15 cellular contexts compared by ENCODE assay signal in the genomic region with DNA sequence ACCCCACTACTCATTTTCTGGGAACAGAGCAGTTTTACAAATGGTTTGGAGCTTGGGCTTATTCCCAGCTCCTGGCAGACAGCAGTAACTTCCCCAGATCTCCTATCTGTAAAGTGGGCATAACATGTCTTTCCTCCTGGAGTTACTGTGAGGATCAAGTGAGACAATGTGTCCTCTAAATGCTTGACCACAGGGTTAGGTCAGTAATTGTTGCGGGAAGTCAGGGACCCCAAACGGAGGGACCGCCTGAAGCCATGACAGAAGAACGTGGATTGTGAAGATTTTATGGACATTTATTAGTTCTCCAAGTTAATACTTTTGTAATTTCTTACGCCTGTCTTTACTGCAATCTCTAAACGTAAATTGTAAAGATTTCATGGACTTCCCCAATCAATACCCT. TPM values are rescaled to one million over a fixed set of nuclear protein-coding genes. Genes with fewer than 3 reads are reported as not detected.
DNase-seq lines count a peak whose midpoint lies in the region; ATAC-seq and TF ChIP-seq lines count a peak whose summit lies in the region.
"Had no signal": no experiment of that assay in that cellular context is flagged by ENCODE, and none has a peak within 500 bp of the region (broad histone marks: within the 10 kb centered on the region; RNA-seq: fewer than 3 reads in every experiment).

No MANE protein-coding gene starts in this region.

- peaks cover 53% of the 10 kb centered on the region for H3F3A ChIP-seq in GM23338 (replicated peaks; ENCODE audit: low read depth)

- H3K56ac ChIP-seq in mesendoderm (ENCODE audit: low read length): no peak overlapping the region

- H3K36me3 Mint-ChIP-seq in GM23338 (ENCODE audit: low read depth): peaks cover 53% of the 10 kb centered on the region
- H3K36me3 Mint-ChIP-seq in activated B cell treated with CpG ODN at 0.5 μM for 24 hours (ENCODE audit: low read depth): peaks cover 80% of the 10 kb centered on the region

- H4K20me1 ChIP-seq in GM23338 (replicated peaks; ENCODE audit: insufficient read depth): peaks cover 3% of the 10 kb centered on the region; the same call in 1 of the 2 replicates

- H3K9me2 ChIP-seq in GM23338 (ENCODE audit: insufficient read depth): no peaks in the 10 kb centered on the region

- ATAC-seq in GM23338 (no peak), activated B cell treated with CpG ODN at 0.5 μM for 24 hours (ENCODE audit: low read depth) (no peak)
- ATAC-seq: HCT116 had no signal

- no peak overlapping the region for H2BK15ac ChIP-seq in mesendoderm (replicated peaks; ENCODE audit: low read depth)

- H3K27me3 Mint-ChIP-seq in GM23338 (ENCODE audit: insufficient read depth, low read depth, poor library complexity) (peaks cover 34% of the 10 kb centered on the region), activated B cell treated with CpG ODN at 0.5 μM for 24 hours (no peaks in the 10 kb centered on the region)
- H3K27me3 Mint-ChIP-seq: B cell; CD4-positive, alpha-beta T cell had no signal

- H3K18ac ChIP-seq in mesendoderm (ENCODE audit: low read length): no peak overlapping the region

- H3K79me1 ChIP-seq in mesendoderm (ENCODE audit: low read length): peaks cover 6% of the 10 kb centered on the region

- no peaks in the 10 kb centered on the region for H3K27me3 ChIP-seq in GM23338 (ENCODE audit: insufficient read depth)
- no peaks in the 10 kb centered on the region for H3K27me3 ChIP-seq in HUES48 (ENCODE audit: control insufficient read depth, insufficient read depth, low read length)
- no peaks in the 10 kb centered on the region for H3K27me3 ChIP-seq in mesendoderm (ENCODE audit: insufficient read depth, low read length, poor library complexity)

- H3K4me3 Mint-ChIP-seq in GM23338 (no peak overlapping the region), activated B cell treated with CpG ODN at 0.5 μM for 24 hours (no peak overlapping the region)
- H3K4me3 Mint-ChIP-seq: B cell; CD4-positive, alpha-beta T cell had no signal

- no peak for DNase-seq in GM23338 (ENCODE audit: low spot score)
- no peak for DNase-seq in activated B cell treated with CpG ODN at 0.5 μM for 24 hours
- DNase-seq in mesendoderm: peak; percentile 21
- DNase-seq in NCI-H1436 (lab: John Stamatoyannopoulos, UW): no peak
- no peak for DNase-seq in hippocampal formation (lab: John Stamatoyannopoulos, UW)
- no peak for DNase-seq in glomerular visceral epithelial cell (ENCODE audit: extremely low spot score)
- DNase-seq: ACHN; C1 segment of cervical spinal cord; Calu3; CD4-positive, alpha-beta T cell; DMS 273 treated with DMSO at 0.1 percent for 48 hours; IMR-90 had no signal

- H3K27ac ChIP-seq in GM23338 (ENCODE audit: low read depth) (peak overlapping the region; percentile 93), HUES48 (ENCODE audit: low read depth, low read length) (peak overlapping the region; percentile 91), mesendoderm (ENCODE audit: low read depth, low read length) (no peak overlapping the region)

- no peak overlapping the region for H2BK120ac ChIP-seq in mesendoderm (ENCODE audit: low read depth, low read length)

- peaks cover 52% of the 10 kb centered on the region for H3K4me1 Mint-ChIP-seq in GM23338
- peaks cover 19% of the 10 kb centered on the region for H3K4me1 Mint-ChIP-seq in activated B cell treated with CpG ODN at 0.5 μM for 24 hours

- CTCF ChIA-PET in activated B cell treated with CpG ODN at 0.5 μM for 24 hours (lab: Charles Lee): no interaction called here

- H4K8ac ChIP-seq in mesendoderm (ENCODE audit: low read depth, low read length): no peak overlapping the region

- H2AFZ ChIP-seq in GM23338: no peak overlapping the region

- intact Hi-C loops in activated B cell treated with CpG ODN at 0.5 μM for 24 hours (cut with micrococcal nuclease): no loop called here

- H3K9ac ChIP-seq in HUES48 (ENCODE audit: low read depth, low read length): no peak overlapping the region
- no peak overlapping the region for H3K9ac ChIP-seq in mesendoderm (ENCODE audit: low read length)

- WGBS in mesendoderm (ENCODE audit: extremely low coverage, insufficient coverage, low lambda C conversion rate): no CpG with 5 or more reads among the region's 6 CpGs

- no peak overlapping the region for H3K23ac ChIP-seq in mesendoderm (ENCODE audit: low read length)

- no peak overlapping the region for H2BK5ac ChIP-seq in mesendoderm (ENCODE audit: low read length)

- H3K4me1 ChIP-seq in GM23338 (ENCODE audit: insufficient read depth): peaks cover 29% of the 10 kb centered on the region
- peaks cover 14% of the 10 kb centered on the region for H3K4me1 ChIP-seq in HUES48 (ENCODE audit: control insufficient read depth, insufficient read depth, low read length)
- peaks cover 2% of the 10 kb centered on the region for H3K4me1 ChIP-seq in mesendoderm (ENCODE audit: control insufficient read depth, low read depth, low read length)

- peak overlapping the region; percentile 65 for H3K27ac Mint-ChIP-seq in GM23338
- H3K27ac Mint-ChIP-seq in activated B cell treated with CpG ODN at 0.5 μM for 24 hours: peak overlapping the region; percentile 35
- H3K27ac Mint-ChIP-seq: B cell; CD4-positive, alpha-beta T cell had no signal

- H2AK5ac ChIP-seq in mesendoderm (ENCODE audit: low read length): no peak overlapping the region

- peaks cover 3% of the 10 kb centered on the region; the same call in 2 of the 3 replicates for H3K9me3 Mint-ChIP-seq in GM23338
- peaks cover 7% of the 10 kb centered on the region for H3K9me3 Mint-ChIP-seq in activated B cell treated with CpG ODN at 0.5 μM for 24 hours

- H3K36me3 ChIP-seq in GM23338 (ENCODE audit: insufficient read depth) (peaks cover 16% of the 10 kb centered on the region), HUES48 (ENCODE audit: control insufficient read depth, insufficient read depth, low read length) (peaks cover 34% of the 10 kb centered on the region), mesendoderm (ENCODE audit: control insufficient read depth, insufficient read depth, low read length) (peaks cover 12% of the 10 kb centered on the region)

- H3K9me3 ChIP-seq in HUES48 (ENCODE audit: control insufficient read depth, insufficient read depth, low read length): no peaks in the 10 kb centered on the region

- H3K4me3 ChIP-seq in GM23338 (no peak overlapping the region), HUES48 (ENCODE audit: low read depth, low read length) (no peak overlapping the region), mesendoderm (ENCODE audit: low read length) (no peak overlapping the region)

- no peak for TF ChIP-seq CTCF in GM23338 (conservative IDR thresholded peaks at IDR 0.05; ENCODE audit: low read depth in 2 of 2)
- TF ChIP-seq CTCF in activated B cell treated with CpG ODN at 0.5 μM for 24 hours (IDR thresholded peaks at IDR 0.05): no peak

- H4K5ac ChIP-seq in mesendoderm (ENCODE audit: low read length): no peak overlapping the region

- POLR2A ChIA-PET in activated B cell treated with CpG ODN at 0.5 μM for 24 hours (lab: Charles Lee): interaction anchor here (4.2 kb wide), 1 partner anchor 13 kb away, joined by 63 read pairs; a partner anchor contains a TSS

- H3K79me2 ChIP-seq in GM23338 (replicated peaks; ENCODE audit: insufficient read depth) (no peaks in the 10 kb centered on the region; the same call in 1 of the 2 replicates), mesendoderm (ENCODE audit: control insufficient read depth, insufficient read depth, low read length) (peaks cover 8% of the 10 kb centered on the region)

- H3K4ac ChIP-seq in mesendoderm (ENCODE audit: low read depth, low read length): no peak overlapping the region

- H3K4me2 ChIP-seq in GM23338 (no peak overlapping the region), mesendoderm (ENCODE audit: low read length) (no peak overlapping the region)

TF ChIP-seq in GM23338, 12 proteins besides CTCF, POLR2A, EP300 and RAD21 (continues in another document):
- TF ChIP-seq CREB1 (CRISPR knock-in tag; IDR thresholded peaks at IDR 0.05; ENCODE audit: low read depth): no peak
- TF ChIP-seq, protein P1, sequence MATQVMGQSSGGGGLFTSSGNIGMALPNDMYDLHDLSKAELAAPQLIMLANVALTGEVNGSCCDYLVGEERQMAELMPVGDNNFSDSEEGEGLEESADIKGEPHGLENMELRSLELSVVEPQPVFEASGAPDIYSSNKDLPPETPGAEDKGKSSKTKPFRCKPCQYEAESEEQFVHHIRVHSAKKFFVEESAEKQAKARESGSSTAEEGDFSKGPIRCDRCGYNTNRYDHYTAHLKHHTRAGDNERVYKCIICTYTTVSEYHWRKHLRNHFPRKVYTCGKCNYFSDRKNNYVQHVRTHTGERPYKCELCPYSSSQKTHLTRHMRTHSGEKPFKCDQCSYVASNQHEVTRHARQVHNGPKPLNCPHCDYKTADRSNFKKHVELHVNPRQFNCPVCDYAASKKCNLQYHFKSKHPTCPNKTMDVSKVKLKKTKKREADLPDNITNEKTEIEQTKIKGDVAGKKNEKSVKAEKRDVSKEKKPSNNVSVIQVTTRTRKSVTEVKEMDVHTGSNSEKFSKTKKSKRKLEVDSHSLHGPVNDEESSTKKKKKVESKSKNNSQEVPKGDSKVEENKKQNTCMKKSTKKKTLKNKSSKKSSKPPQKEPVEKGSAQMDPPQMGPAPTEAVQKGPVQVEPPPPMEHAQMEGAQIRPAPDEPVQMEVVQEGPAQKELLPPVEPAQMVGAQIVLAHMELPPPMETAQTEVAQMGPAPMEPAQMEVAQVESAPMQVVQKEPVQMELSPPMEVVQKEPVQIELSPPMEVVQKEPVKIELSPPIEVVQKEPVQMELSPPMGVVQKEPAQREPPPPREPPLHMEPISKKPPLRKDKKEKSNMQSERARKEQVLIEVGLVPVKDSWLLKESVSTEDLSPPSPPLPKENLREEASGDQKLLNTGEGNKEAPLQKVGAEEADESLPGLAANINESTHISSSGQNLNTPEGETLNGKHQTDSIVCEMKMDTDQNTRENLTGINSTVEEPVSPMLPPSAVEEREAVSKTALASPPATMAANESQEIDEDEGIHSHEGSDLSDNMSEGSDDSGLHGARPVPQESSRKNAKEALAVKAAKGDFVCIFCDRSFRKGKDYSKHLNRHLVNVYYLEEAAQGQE (IDR thresholded peaks at IDR 0.05; ENCODE audit: unreplicated experiment): no peak
- no peak for TF ChIP-seq NANOG (IDR thresholded peaks at IDR 0.05; ENCODE audit: borderline replicate concordance)

RNA-seq across cellular contexts. Expression of a gene that starts 15.3 kb away (rescaled TPM):
- total RNA-seq in GM23338 (2014; rRNA removed; shearing (Covaris generic)): 11.1 and 12.1 TPM in 2 replicates
- polyA plus RNA-seq in GM23338 (2016; fragmentation: Nextera tagmentation; extraction: Ambion mirVana): 6.1 and 6.2 TPM in 2 replicates
- 49.6 and 51.9 TPM in 2 replicates for total RNA-seq in activated B cell treated with CpG ODN at 0.5 μM for 24 hours
- 6.2 TPM for polyA plus RNA-seq in mesendoderm (2013, experiment 1 of 2)
- polyA plus RNA-seq in mesendoderm (2013, experiment 2 of 2): 6.1 TPM
